ENCODE assay signal across 1 cellular context in genomic region chrX:106740193-106740780, GRCh38.
TF ChIP-seq lines count a peak whose summit lies in the region.

No MANE protein-coding gene starts in this region.

TF ChIP-seq in HepG2, 621 proteins besides CTCF, POLR2A, EP300 and RAD21 (continued from another document and continues in another):
- TF ChIP-seq AHDC1 (CRISPR knock-in tag; IDR thresholded peaks at IDR 0.05; ENCODE audit: borderline replicate concordance) (no peak), NFE2L2 (IDR thresholded peaks at IDR 0.05; ENCODE audit: low read length) (no peak), ZNF543 (CRISPR knock-in tag; IDR thresholded peaks at IDR 0.05) (no peak), ZKSCAN5 (CRISPR knock-in tag; IDR thresholded peaks at IDR 0.05) (no peak), PPARG (CRISPR knock-in tag; conservative IDR thresholded peaks at IDR 0.05) (no peak), KMT2B (CRISPR knock-in tag; IDR thresholded peaks at IDR 0.05) (no peak), FOXP1 (IDR thresholded peaks at IDR 0.05) (peak; percentile 82; the same call in 1 of the 2 replicates), FOXP1 (CRISPR knock-in tag; IDR thresholded peaks at IDR 0.05) (peak; percentile 58; the same call in 1 of the 2 replicates), NR2F6 (IDR thresholded peaks at IDR 0.05) (peak; percentile 50), NR2F6 (CRISPR knock-in tag; IDR thresholded peaks at IDR 0.05) (peak; percentile 37; the same call in 1 of the 2 replicates), ZNF337 (CRISPR knock-in tag; IDR thresholded peaks at IDR 0.05; ENCODE audit: borderline replicate concordance, low read depth) (no peak), BRCA1 (CRISPR knock-in tag; IDR thresholded peaks at IDR 0.05) (no peak), SAP130 (CRISPR knock-in tag; IDR thresholded peaks at IDR 0.05; ENCODE audit: low read depth) (peak; percentile 24), ARID5B (CRISPR knock-in tag; IDR thresholded peaks at IDR 0.05) (peak; percentile 74), ZUFSP (CRISPR knock-in tag; IDR thresholded peaks at IDR 0.05; ENCODE audit: borderline replicate concordance) (no peak), SOX13 (IDR thresholded peaks at IDR 0.05) (no peak), SOX13 (CRISPR knock-in tag; conservative IDR thresholded peaks at IDR 0.05 in 1 of 2, IDR thresholded peaks at IDR 0.05 in 1 of 2) (peak in 1 of 2 experiments; percentile 81; a peak in 2 of 4 replicates), PHB2 (IDR thresholded peaks at IDR 0.05; ENCODE audit: partially characterized antibody) (no peak), PLSCR1 (CRISPR knock-in tag; IDR thresholded peaks at IDR 0.05; ENCODE audit: borderline replicate concordance) (no peak), ZNF704 (CRISPR knock-in tag; IDR thresholded peaks at IDR 0.05; ENCODE audit: borderline replicate concordance) (no peak), PRDM4 (CRISPR knock-in tag; IDR thresholded peaks at IDR 0.05; ENCODE audit: borderline replicate concordance) (no peak), ZNF530 (CRISPR knock-in tag; IDR thresholded peaks at IDR 0.05; ENCODE audit: low read depth) (no peak), ATF7 (IDR thresholded peaks at IDR 0.05) (no peak), ATF7 (CRISPR knock-in tag; IDR thresholded peaks at IDR 0.05) (no peak), NFAT5 (CRISPR knock-in tag; IDR thresholded peaks at IDR 0.05) (no peak), ZNF687 (CRISPR knock-in tag; IDR thresholded peaks at IDR 0.05) (no peak)
